ENCODE assay signal across 16 cellular contexts in the genomic region with DNA sequence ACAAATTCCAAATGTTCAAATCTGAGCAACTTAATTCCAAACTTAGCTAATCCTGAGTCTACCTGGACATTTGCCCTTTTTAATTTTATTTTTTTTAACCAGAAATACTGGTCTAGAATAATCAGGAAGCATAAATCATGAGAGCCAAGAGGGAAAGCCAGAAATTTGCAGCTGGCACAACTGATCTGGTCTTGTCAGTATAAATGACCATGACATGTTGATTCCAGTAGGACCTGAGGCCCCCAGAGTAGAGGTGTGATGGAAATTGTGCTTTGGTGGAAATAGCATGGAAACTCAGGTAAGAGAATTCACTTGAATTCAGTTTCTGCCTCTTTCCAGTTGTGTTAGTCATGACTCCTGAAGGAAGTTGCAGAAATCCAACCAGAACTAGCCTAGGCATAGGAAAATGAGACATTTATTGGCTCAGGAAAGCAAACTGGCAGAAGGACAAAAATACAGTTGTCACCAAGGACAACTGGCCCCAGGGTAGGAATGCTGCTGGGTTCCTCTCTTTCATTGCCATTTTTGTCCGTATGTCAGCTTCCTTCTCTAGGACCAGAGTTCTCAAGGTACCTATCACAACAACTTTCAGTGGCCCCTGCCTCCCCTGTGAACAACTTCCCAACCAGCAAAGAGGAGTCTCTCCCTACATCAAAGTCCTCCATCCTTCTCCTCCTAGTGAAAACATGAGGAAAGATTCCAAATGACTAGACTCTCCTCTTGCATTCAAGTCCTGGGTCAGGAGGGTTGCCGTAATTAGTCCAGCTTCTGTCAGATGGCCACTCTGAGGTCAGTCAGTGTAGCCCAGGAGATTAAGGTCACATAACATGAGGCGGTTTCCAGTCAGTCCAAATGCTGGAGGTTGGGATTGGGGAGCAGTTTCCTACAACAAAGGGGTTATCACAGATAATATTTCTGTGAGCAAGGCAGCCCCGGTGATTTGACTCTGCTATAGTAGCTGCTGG. TPM values are rescaled to one million over a fixed set of nuclear protein-coding genes. Genes with fewer than 3 reads are reported as not detected.
DNase-seq lines count a peak whose midpoint lies in the region; ATAC-seq and TF ChIP-seq lines count a peak whose summit lies in the region.
"Had no signal": no experiment of that assay in that cellular context is flagged by ENCODE, and none has a peak within 500 bp of the region (broad histone marks: within the 10 kb centered on the region; RNA-seq: fewer than 3 reads in every experiment).

No MANE protein-coding gene starts in this region.

- DNase-seq in GM23338 (ENCODE audit: low spot score) (no peak), ascending aorta (ENCODE audit: low spot score in 2 of 2) (no peak), left ventricle myocardium inferior (no peak), gastrocnemius medialis (no peak), DMS53 treated with DMSO at 0.1 percent for 48 hours (lab: John Stamatoyannopoulos, UW; ENCODE audit: unreplicated experiment) (no peak), NCI-H510A treated with DMSO at 0.1 percent for 48 hours (lab: John Stamatoyannopoulos, UW) (no peak), posterior vena cava (ENCODE audit: low spot score) (no peak)
- DNase-seq: activated naive CD4-positive, alpha-beta T cell treated with anti-CD3 and anti-CD28 coated beads for 36 hours; CD4-positive, alpha-beta memory T cell; effector CD8-positive, alpha-beta T cell; GDM1; kidney; NCI-H1092 treated with DMSO at 0.1 percent for 48 hours; right cardiac atrium; stimulated activated CD4-positive, alpha-beta T cell treated with anti-CD3 and anti-CD28 coated beads, Interleukin-4, amount 100 ng/mL, for 1 hour had no signal

- H3F3A ChIP-seq in GM23338 (replicated peaks; ENCODE audit: low read depth) = no peaks in the 10 kb centered on the region

- ATAC-seq in GM23338 = no peak
- ATAC-seq in gastrocnemius medialis = peak in 1 of 2 donors; percentile 46

- no peak for TF ChIP-seq POLR2A in gastrocnemius medialis (IDR thresholded peaks at IDR 0.05)

- H2AFZ ChIP-seq in GM23338 = peak overlapping the region; percentile 23; the same call in 1 of the 2 replicates

- H3K4me3 Mint-ChIP-seq in GM23338 = no peak overlapping the region
- H3K4me3 Mint-ChIP-seq: activated naive CD4-positive, alpha-beta T cell treated with anti-CD3 and anti-CD28 coated beads for 36 hours; CD4-positive, alpha-beta memory T cell; type B pancreatic cell had no signal

- peaks cover 7% of the 10 kb centered on the region; the same call in 2 of the 3 replicates for H3K4me1 Mint-ChIP-seq in GM23338

- H3K27ac ChIP-seq in GM23338 (ENCODE audit: low read depth) = no peak overlapping the region
- peak overlapping the region; percentile 79 to 81 for H3K27ac ChIP-seq in ascending aorta
- peak overlapping the region; percentile 64 for H3K27ac ChIP-seq in left ventricle myocardium inferior (replicated peaks)
- H3K27ac ChIP-seq in gastrocnemius medialis = peak overlapping the region; percentile 48 to 73 (median 60)

- H3K9me3 Mint-ChIP-seq in GM23338 = no peaks in the 10 kb centered on the region
- H3K9me3 Mint-ChIP-seq: activated naive CD4-positive, alpha-beta T cell treated with anti-CD3 and anti-CD28 coated beads for 36 hours; CD4-positive, alpha-beta memory T cell; type B pancreatic cell had no signal

- H3K27me3 Mint-ChIP-seq in GM23338 (ENCODE audit: insufficient read depth, low read depth, poor library complexity) = no peaks in the 10 kb centered on the region
- H3K27me3 Mint-ChIP-seq: type B pancreatic cell had no signal

- intact Hi-C loops in ascending aorta (cut with DNase I) = loop anchor here (10.0 kb wide), 1 partner anchor 342 kb away; no protein-coding TSS in a partner anchor
- intact Hi-C loops in left ventricle myocardium inferior (cut with micrococcal nuclease) = no loop called here
- intact Hi-C loops in gastrocnemius medialis (cut with DNase I; ENCODE audit: low total_unique reads) = loop anchor here (5.0 kb wide), 1 partner anchor 106 kb away; a partner anchor contains a TSS
- intact Hi-C loops in posterior vena cava (cut with DNase I) = loop anchor here in 1 of 2 donors (10.0 kb wide), 1 partner anchor 122 kb away; no protein-coding TSS in a partner anchor

- no peaks in the 10 kb centered on the region for H4K20me1 ChIP-seq in GM23338 (replicated peaks; ENCODE audit: insufficient read depth)

- in situ Hi-C loops in gastrocnemius medialis (cut with MboI; ENCODE audit: low sequenced_read_pairs in 4 of 4) = no loop called here

- no peaks in the 10 kb centered on the region for H3K9me2 ChIP-seq in GM23338 (ENCODE audit: insufficient read depth)

- H3K27me3 ChIP-seq in GM23338 (ENCODE audit: insufficient read depth) = no peaks in the 10 kb centered on the region
- no peaks in the 10 kb centered on the region for H3K27me3 ChIP-seq in ascending aorta
- no peaks in the 10 kb centered on the region for H3K27me3 ChIP-seq in left ventricle myocardium inferior (ENCODE audit: low read depth)
- no peaks in the 10 kb centered on the region for H3K27me3 ChIP-seq in gastrocnemius medialis

- H3K36me3 ChIP-seq in GM23338 (ENCODE audit: insufficient read depth) (no peaks in the 10 kb centered on the region), ascending aorta (no peaks in the 10 kb centered on the region), left ventricle myocardium inferior (no peaks in the 10 kb centered on the region), gastrocnemius medialis (no peaks in the 10 kb centered on the region)

- no peaks in the 10 kb centered on the region for H3K79me2 ChIP-seq in GM23338 (replicated peaks; ENCODE audit: insufficient read depth)

- H3K27ac Mint-ChIP-seq in GM23338 = no peak overlapping the region
- H3K27ac Mint-ChIP-seq: activated naive CD4-positive, alpha-beta T cell treated with anti-CD3 and anti-CD28 coated beads for 36 hours; CD4-positive, alpha-beta memory T cell; type B pancreatic cell had no signal

- TF ChIP-seq CTCF in GM23338 (conservative IDR thresholded peaks at IDR 0.05; ENCODE audit: low read depth in 2 of 2) = no peak
- no peak for TF ChIP-seq CTCF in ascending aorta (IDR thresholded peaks at IDR 0.05)
- TF ChIP-seq CTCF in left ventricle myocardium inferior (IDR thresholded peaks at IDR 0.05; ENCODE audit: borderline replicate concordance) = no peak
- TF ChIP-seq CTCF in gastrocnemius medialis (IDR thresholded peaks at IDR 0.05 in 4 of 5, conservative IDR thresholded peaks at IDR 0.05 in 1 of 5) = no peak

- H3K9me3 ChIP-seq in ascending aorta (no peaks in the 10 kb centered on the region), left ventricle myocardium inferior (replicated peaks) (no peaks in the 10 kb centered on the region), gastrocnemius medialis (no peaks in the 10 kb centered on the region)

- H3K36me3 Mint-ChIP-seq in GM23338 (ENCODE audit: low read depth) = no peaks in the 10 kb centered on the region
- H3K36me3 Mint-ChIP-seq: CD4-positive, alpha-beta memory T cell; type B pancreatic cell had no signal

- no peaks in the 10 kb centered on the region for H3K4me1 ChIP-seq in GM23338 (ENCODE audit: insufficient read depth)
- peaks cover 0 to 38% of the 10 kb centered on the region in 2 donors for H3K4me1 ChIP-seq in ascending aorta
- H3K4me1 ChIP-seq in left ventricle myocardium inferior = peaks cover 48% of the 10 kb centered on the region
- peaks cover 35 to 42% of the 10 kb centered on the region in 2 donors for H3K4me1 ChIP-seq in gastrocnemius medialis

- H3K4me2 ChIP-seq in GM23338 = no peak overlapping the region

- H3K4me3 ChIP-seq in GM23338 = no peak overlapping the region
- H3K4me3 ChIP-seq in ascending aorta = no peak overlapping the region
- H3K4me3 ChIP-seq in left ventricle myocardium inferior = no peak overlapping the region
- no peak overlapping the region for H3K4me3 ChIP-seq in gastrocnemius medialis

TF ChIP-seq in GM23338, 12 proteins besides CTCF, POLR2A, EP300 and RAD21 (continues in another document):
- no peak for TF ChIP-seq ZNF331 (CRISPR knock-in tag; IDR thresholded peaks at IDR 0.05; ENCODE audit: low read depth)
- TF ChIP-seq EZH2 (IDR thresholded peaks at IDR 0.05; ENCODE audit: low read depth, unreplicated experiment) = no peak

RNA-seq across cellular contexts. Expression of a gene that starts 29.3 kb away (rescaled TPM):
- total RNA-seq in GM23338 (2014; rRNA removed; shearing (Covaris generic)) = not detected in 2 replicates
- polyA plus RNA-seq in GM23338 (2016; fragmentation: Nextera tagmentation; extraction: Ambion mirVana) = 0.10 TPM in 1 of 2 replicates, not detected in the other
- total RNA-seq in ascending aorta (3.5 TPM), left ventricle myocardium inferior (843 TPM), gastrocnemius medialis (100 to 1,000 TPM in 2 of 4 donors, 10 to 100 TPM in 2; 30.6 to 290 (median 87.9) TPM), posterior vena cava (10 to 100 TPM in 1 of 2 donors, 1 to 10 TPM in 1; 3.9 to 14.3 TPM)
- total RNA-seq: activated naive CD4-positive, alpha-beta T cell treated with anti-CD3 and anti-CD28 coated beads for 36 hours; CD4-positive, alpha-beta memory T cell had no signal
- polyA plus RNA-seq: CD4-positive, alpha-beta memory T cell had no signal
